Comparison of ENCODE assay signal across 35 cellular contexts in the genomic region with DNA sequence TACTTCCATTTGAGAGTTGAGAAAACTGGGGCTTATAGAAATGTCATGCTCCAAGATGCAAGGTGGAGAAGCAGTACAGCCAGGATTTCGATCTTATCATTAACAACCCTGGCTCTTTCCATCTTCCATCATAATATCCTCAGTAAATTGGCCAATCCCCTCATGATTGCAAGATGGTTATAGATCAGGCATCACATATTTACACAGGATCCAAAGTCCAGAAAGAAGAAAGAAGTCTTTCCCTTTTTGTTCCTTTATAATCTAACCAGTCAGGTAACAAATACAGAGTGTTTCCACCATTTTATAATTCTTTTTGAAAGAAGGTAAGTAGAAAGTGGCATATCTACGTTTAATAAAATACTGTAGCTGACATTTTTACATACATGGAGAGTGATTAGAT. TPM values are rescaled to one million over a fixed set of nuclear protein-coding genes. Genes with fewer than 3 reads are reported as not detected.
"Had no signal": no experiment of that assay in that cellular context is flagged by ENCODE, and none has a peak within 500 bp of the region (broad histone marks: within the 10 kb centered on the region; RNA-seq: fewer than 3 reads in every experiment).

No MANE protein-coding gene starts in this region.

- DNase-seq: Karpas-422, Kasumi-1, MG63, MM.1S, MV-4-11, NCI-H1048, NCI-H1092, NCI-H1092 treated with DMSO at 0.1 percent for 48 hours, NCI-H1105, NCI-H1105 treated with DMSO at 0.1 percent for 48 hours, NCI-H1417, NCI-H1417 treated with DMSO at 0.1 percent for 48 hours, NCI-H1436, NCI-H1436 treated with DMSO at 0.1 percent for 48 hours, NCI-H146, NCI-H1694, NCI-H1694 treated with DMSO at 0.1 percent for 48 hours, NCI-H187, NCI-H187 treated with DMSO at 0.1 percent for 48 hours, NCI-H1930, NCI-H2029, NCI-H2029 treated with DMSO at 0.1 percent for 48 hours, NCI-H2081, NCI-H2081 treated with DMSO at 0.1 percent for 48 hours, NCI-H2107, NCI-H2171, NCI-H2171 treated with DMSO at 0.1 percent for 48 hours, NCI-H2227 treated with DMSO at 0.1 percent for 48 hours, NCI-H226, NCI-H345, NCI-H446, NCI-H446 treated with DMSO at 0.1 percent for 48 hours, NCI-H510A, NCI-H510A treated with DMSO at 0.1 percent for 48 hours had no signal

- H3K27me3 ChIP-seq: MG63 had no signal

- H3K36me3 ChIP-seq: MG63 had no signal

- H3K4me3 ChIP-seq: MG63 had no signal

RNA-seq across cellular contexts. Expression of a gene that starts 29.7 kb away (rescaled TPM):
- total RNA-seq: M059J had no signal
